In genomic region chr21:31644648-31645047, GRCh38 we compare ENCODE assay signal across 19 cellular contexts.
"Had no signal": no experiment of that assay in that cellular context is flagged by ENCODE, and none has a peak within 500 bp of the region (broad histone marks: within the 10 kb centered on the region; RNA-seq: fewer than 3 reads in every experiment).

No MANE protein-coding gene starts in this region.

- ATAC-seq: activated CD8-positive, alpha-beta memory T cell treated with anti-CD3 and anti-CD28 coated beads, Interleukin-2, amount 10 ng/mL, durations not matched to agents 7 days and 5 days; activated naive CD4-positive, alpha-beta T cell treated with anti-CD3 and anti-CD28 coated beads, Interleukin-2, amount 50 U/mL, for 72 hours; activated T-cell treated with anti-CD3 and anti-CD28 coated beads, Interleukin-2, amount 50 U/mL, for 4 hours; left ventricle myocardium superior; stimulated activated memory B cell treated with anti-CD40 and anti-IgM and Interleukin-4, amounts not matched to agents 10 μg/mL and 1 μg/mL and 100 μg/mL, for 72 hours; upper lobe of right lung had no signal

- DNase-seq: activated CD4-positive, alpha-beta T cell treated with anti-CD3 and anti-CD28 coated beads for 1 hour; activated CD4-positive, alpha-beta T cell treated with anti-CD3 and anti-CD28 coated beads, Interleukin-2, amount 50 U/mL, for 48 hours; activated CD8-positive, alpha-beta memory T cell treated with anti-CD3 and anti-CD28 coated beads, Interleukin-2, amount 10 ng/mL, durations not matched to agents 7 days and 5 days; activated effector memory CD4-positive, alpha-beta T cell treated with anti-CD3 and anti-CD28 coated beads, Interleukin-2, amount 50 U/mL, for 16 hours; activated T-cell treated with anti-CD3 and anti-CD28 coated beads, Interleukin-2, amount 50 U/mL, for 4 hours; anterior cingulate cortex; dorsolateral prefrontal cortex; heart right ventricle; islet precursor cell; left ventricle myocardium superior; naive B cell; stimulated activated CD4-positive, alpha-beta T cell treated with anti-CD3 and anti-CD28 coated beads, Interleukin-1b, Interleukin-23, amount 100 ng/mL, for 48 hours; T-helper 1 cell; upper lobe of right lung had no signal

- H3K4me3 ChIP-seq: breast epithelium, dorsolateral prefrontal cortex, heart right ventricle, right atrium auricular region, SK-N-MC, upper lobe of right lung had no signal
